ENCODE assay signal across 8 cellular contexts in genomic region chr1:85201340-85202091, GRCh38. TPM values are rescaled to one million over a fixed set of nuclear protein-coding genes. Genes with fewer than 3 reads are reported as not detected.
DNase-seq lines count a peak whose midpoint lies in the region; ATAC-seq and TF ChIP-seq lines count a peak whose summit lies in the region.

No MANE protein-coding gene starts in this region.

- H3K27me3 Mint-ChIP-seq in activated CD8-positive, alpha-beta memory T cell treated with anti-CD3 and anti-CD28 coated beads, Interleukin-2, amount 10 ng/mL, durations not matched to agents 7 days and 5 days, result peaks cover 30% of the 10 kb centered on the region
- peaks cover 12% of the 10 kb centered on the region for H3K27me3 Mint-ChIP-seq in endothelial cell (ENCODE audit: unreplicated experiment)

- peak overlapping the region; percentile 68 for H3K27ac Mint-ChIP-seq in activated CD8-positive, alpha-beta memory T cell treated with anti-CD3 and anti-CD28 coated beads, Interleukin-2, amount 10 ng/mL, durations not matched to agents 7 days and 5 days
- peak overlapping the region; percentile 93 for H3K27ac Mint-ChIP-seq in endothelial cell (ENCODE audit: unreplicated experiment)

- no peaks in the 10 kb centered on the region for H3K9me3 Mint-ChIP-seq in activated CD8-positive, alpha-beta memory T cell treated with anti-CD3 and anti-CD28 coated beads, Interleukin-2, amount 10 ng/mL, durations not matched to agents 7 days and 5 days (ENCODE audit: low read depth)
- no peaks in the 10 kb centered on the region for H3K9me3 Mint-ChIP-seq in endothelial cell (ENCODE audit: unreplicated experiment)

- peak; percentile 40 for DNase-seq in NCI-H1092 treated with DMSO at 0.1 percent for 48 hours (lab: John Stamatoyannopoulos, UW)
- no peak for DNase-seq in NCI-H1092 (lab: John Stamatoyannopoulos, UW)
- DNase-seq in NCI-H226, result peak; percentile 77
- peak; percentile 73 for DNase-seq in activated CD8-positive, alpha-beta memory T cell treated with anti-CD3 and anti-CD28 coated beads, Interleukin-2, amount 10 ng/mL, durations not matched to agents 7 days and 5 days
- DNase-seq in endothelial cell (ENCODE audit: low spot score), result peak; percentile 78
- DNase-seq in midbrain (lab: John Stamatoyannopoulos, UW), result peak; percentile 14
- peak; percentile 30 to 36 for DNase-seq in stimulated activated CD8-positive, alpha-beta memory T cell treated with anti-CD3 and anti-CD28 coated beads, Interleukin-2, amount 100 ng/mL, for 48 hours (ENCODE audit: low read depth in 2 of 2)

- CTCF ChIA-PET in activated CD8-positive, alpha-beta memory T cell treated with anti-CD3 and anti-CD28 coated beads, Interleukin-2, amount 10 ng/mL, durations not matched to agents 7 days and 5 days (lab: Charles Lee), result interaction anchor here (1.0 to 1.3 kb wide), 5 partner anchors 21 to 257 kb away, joined by 3 to 5 read pairs (median 3); no protein-coding TSS in a partner anchor

- peak; percentile 49 for ATAC-seq in HG02852 (IDR thresholded peaks at IDR 0.05; ENCODE audit: unreplicated experiment)
- ATAC-seq in activated CD8-positive, alpha-beta memory T cell treated with anti-CD3 and anti-CD28 coated beads, Interleukin-2, amount 10 ng/mL, durations not matched to agents 7 days and 5 days, result peak; percentile 67

- no peaks in the 10 kb centered on the region for H3K36me3 Mint-ChIP-seq in activated CD8-positive, alpha-beta memory T cell treated with anti-CD3 and anti-CD28 coated beads, Interleukin-2, amount 10 ng/mL, durations not matched to agents 7 days and 5 days
- H3K36me3 Mint-ChIP-seq in endothelial cell (ENCODE audit: low read depth, unreplicated experiment), result peaks cover 3% of the 10 kb centered on the region

- no peak for TF ChIP-seq CTCF in endothelial cell (IDR thresholded peaks at IDR 0.05; ENCODE audit: unreplicated experiment)

- H3K4me1 Mint-ChIP-seq in activated CD8-positive, alpha-beta memory T cell treated with anti-CD3 and anti-CD28 coated beads, Interleukin-2, amount 10 ng/mL, durations not matched to agents 7 days and 5 days, result peaks cover 26% of the 10 kb centered on the region
- H3K4me1 Mint-ChIP-seq in endothelial cell (ENCODE audit: unreplicated experiment), result peaks cover 14% of the 10 kb centered on the region

- H3K4me3 Mint-ChIP-seq in activated CD8-positive, alpha-beta memory T cell treated with anti-CD3 and anti-CD28 coated beads, Interleukin-2, amount 10 ng/mL, durations not matched to agents 7 days and 5 days, result peak overlapping the region; percentile 88
- H3K4me3 Mint-ChIP-seq in endothelial cell (ENCODE audit: unreplicated experiment), result peak overlapping the region; percentile 99

RNA-seq across cellular contexts. Expression of gene SYDE2, which starts 0.7 kb away (rescaled TPM):
- 1 to 10 TPM; 1.4 to 2.2 TPM for total RNA-seq in activated CD8-positive, alpha-beta memory T cell treated with anti-CD3 and anti-CD28 coated beads, Interleukin-2, amount 10 ng/mL, durations not matched to agents 7 days and 5 days
- 4.2 TPM for total RNA-seq in endothelial cell (ENCODE audit: unreplicated experiment)

RNA-seq across cellular contexts. Expression of gene C1orf52, which starts 57.9 kb away (rescaled TPM):
- 10 to 100 TPM; 23.5 to 28.7 TPM for total RNA-seq in activated CD8-positive, alpha-beta memory T cell treated with anti-CD3 and anti-CD28 coated beads, Interleukin-2, amount 10 ng/mL, durations not matched to agents 7 days and 5 days
- 37.7 TPM for total RNA-seq in endothelial cell (ENCODE audit: unreplicated experiment)
